Comparison of ENCODE assay signal across 8 cellular contexts in the genomic region with DNA sequence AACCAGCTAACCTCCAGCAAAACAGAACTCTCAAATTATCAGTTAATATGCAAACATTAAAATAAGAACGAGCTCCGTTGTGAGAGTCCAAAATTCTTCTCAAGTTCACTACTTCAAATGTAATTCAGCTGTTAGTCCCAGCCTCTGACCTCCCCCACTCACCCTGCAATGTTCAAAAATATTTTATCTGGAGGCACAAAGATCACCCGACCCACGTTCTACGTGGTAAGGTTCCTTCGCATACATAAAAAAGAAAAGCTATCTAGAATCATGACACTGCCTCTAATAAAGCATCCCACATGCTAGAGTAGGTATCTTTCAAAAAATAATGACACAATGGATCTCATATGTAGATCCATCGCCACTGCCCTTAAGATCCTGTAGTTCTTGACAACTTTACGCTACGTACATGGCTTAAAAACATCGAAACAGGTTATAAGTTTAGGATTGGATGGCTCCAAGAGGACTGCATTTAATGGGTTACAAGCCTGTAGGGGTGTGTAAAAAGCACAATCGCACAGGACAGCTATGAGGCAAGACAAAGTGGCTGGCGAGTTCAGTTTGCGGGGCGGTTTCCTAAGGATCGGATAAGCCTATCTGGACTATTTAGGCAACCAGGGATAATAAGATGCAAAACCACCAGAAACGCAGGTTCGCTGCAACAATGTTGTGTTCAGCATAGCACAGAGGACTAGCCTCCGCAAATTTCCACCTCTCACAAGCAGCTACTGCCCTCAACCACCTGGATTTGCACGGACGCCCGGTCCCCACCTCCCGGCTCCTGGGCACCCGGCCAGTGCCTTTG. TPM values are rescaled to one million over a fixed set of nuclear protein-coding genes. Genes with fewer than 3 reads are reported as not detected.
DNase-seq lines count a peak whose midpoint lies in the region; ATAC-seq and TF ChIP-seq lines count a peak whose summit lies in the region.

No MANE protein-coding gene starts in this region.

- H3K4me3 ChIP-seq in HUES6 (ENCODE audit: low read depth, low read length) (peak overlapping the region; percentile 100), right atrium auricular region (peak overlapping the region; percentile 71 to 85), skeletal muscle satellite cell (ENCODE audit: low read length) (peak overlapping the region; percentile 94)

- H3K9me3 ChIP-seq in HUES6 (ENCODE audit: control insufficient read depth, insufficient read depth, low read depth, low read length) = no peaks in the 10 kb centered on the region
- H3K9me3 ChIP-seq in right atrium auricular region = no peaks in the 10 kb centered on the region
- H3K9me3 ChIP-seq in skeletal muscle satellite cell (replicated peaks; ENCODE audit: low read length) = no peaks in the 10 kb centered on the region

- no peak for TF ChIP-seq CTCF in right atrium auricular region (IDR thresholded peaks at IDR 0.05)

- peak; percentile 21 for ATAC-seq in GM21423 (IDR thresholded peaks at IDR 0.05; ENCODE audit: unreplicated experiment)
- peak; percentile 48 to 49 for ATAC-seq in activated naive CD4-positive, alpha-beta T cell treated with anti-CD3 and anti-CD28 coated beads, Interleukin-2, amount 50 U/mL, for 72 hours

- H3K27ac Mint-ChIP-seq in activated naive CD4-positive, alpha-beta T cell treated with anti-CD3 and anti-CD28 coated beads, Interleukin-2, amount 50 U/mL, for 72 hours = peak overlapping the region; percentile 73 to 96

- H3K27me3 ChIP-seq in HUES6 (ENCODE audit: control insufficient read depth, insufficient read depth, low read length) (no peaks in the 10 kb centered on the region), right atrium auricular region (no peaks in the 10 kb centered on the region), skeletal muscle satellite cell (ENCODE audit: control insufficient read depth, insufficient read depth, low read length) (no peaks in the 10 kb centered on the region)

- H3K9ac ChIP-seq in HUES6 (ENCODE audit: low read length) (peak overlapping the region; percentile 99), skeletal muscle satellite cell (ENCODE audit: low read depth, low read length) (peak overlapping the region; percentile 98)

- H3K36me3 ChIP-seq in HUES6 (ENCODE audit: control insufficient read depth, insufficient read depth, low read length) (peaks cover 18% of the 10 kb centered on the region), right atrium auricular region (peaks cover 19% of the 10 kb centered on the region), skeletal muscle satellite cell (ENCODE audit: insufficient read depth, low read length) (peaks cover 20% of the 10 kb centered on the region)

- H3K27ac ChIP-seq in HUES6 (ENCODE audit: low read depth, low read length) (peak overlapping the region; percentile 91; the same call in 1 of the 2 replicates), right atrium auricular region (peak overlapping the region; percentile 97 to 99)

- H3K36me3 Mint-ChIP-seq in activated naive CD4-positive, alpha-beta T cell treated with anti-CD3 and anti-CD28 coated beads, Interleukin-2, amount 50 U/mL, for 72 hours = peaks cover 26 to 33% of the 10 kb centered on the region in 2 donors

- DNase-seq in GM03348 (ENCODE audit: low spot score) = peak; percentile 42
- no peak for DNase-seq in activated naive CD4-positive, alpha-beta T cell treated with anti-CD3 and anti-CD28 coated beads, Interleukin-2, amount 50 U/mL, for 72 hours (ENCODE audit: low spot score in 2 of 2)
- peak; percentile 64 for DNase-seq in right atrium auricular region (ENCODE audit: low spot score)
- no peak for DNase-seq in stimulated activated CD4-positive, alpha-beta T cell treated with anti-CD3 and anti-CD28 coated beads, Interleukin-1b, Interleukin-23, amount 100 ng/mL, for 48 hours
- DNase-seq in GOT3 (lab: John Stamatoyannopoulos, UW) = no peak

- H3K9me3 Mint-ChIP-seq in activated naive CD4-positive, alpha-beta T cell treated with anti-CD3 and anti-CD28 coated beads, Interleukin-2, amount 50 U/mL, for 72 hours = no peaks in the 10 kb centered on the region

- peak overlapping the region; percentile 84 for H3K4me2 ChIP-seq in skeletal muscle satellite cell (ENCODE audit: low read length)

- H3K4me1 ChIP-seq in HUES6 (ENCODE audit: control insufficient read depth, insufficient read depth, low read length) (peaks cover 13% of the 10 kb centered on the region), right atrium auricular region (peaks cover 0 to 38% of the 10 kb centered on the region in 2 donors), skeletal muscle satellite cell (ENCODE audit: control insufficient read depth, insufficient read depth, low read length) (peaks cover 15% of the 10 kb centered on the region)

RNA-seq across cellular contexts. Expression of gene CLK4, which starts 1.0 kb away (rescaled TPM):
- 10 to 100 TPM; 24.4 to 37.8 TPM for total RNA-seq in activated naive CD4-positive, alpha-beta T cell treated with anti-CD3 and anti-CD28 coated beads, Interleukin-2, amount 50 U/mL, for 72 hours
- total RNA-seq in right atrium auricular region = 10 to 100 TPM in 1 of 2 donors, 1 to 10 TPM in 1; 9.6 to 17.3 TPM
- total RNA-seq in skeletal muscle satellite cell (2012; rRNA removed) = 26.2 and 35.7 TPM in 2 replicates

RNA-seq across cellular contexts. Expression of gene COL23A1, which starts 35.7 kb away (rescaled TPM):
- under 1 TPM; 0.14 to 0.20 TPM for total RNA-seq in activated naive CD4-positive, alpha-beta T cell treated with anti-CD3 and anti-CD28 coated beads, Interleukin-2, amount 50 U/mL, for 72 hours
- total RNA-seq in right atrium auricular region = 1 to 10 TPM; 5.7 to 6.8 TPM
- 0.22 and 0.25 TPM in 2 replicates for total RNA-seq in skeletal muscle satellite cell (2012; rRNA removed)

Comparison
In these comparisons a context has a peak if more than half of its experiments do, and no peak if none do; other contexts are left out.
1. DNase-seq: peak in GM03348 (single experiment) and right atrium auricular region (single experiment); none in activated naive CD4-positive, alpha-beta T cell treated with anti-CD3 and anti-CD28 coated beads, Interleukin-2, amount 50 U/mL, for 72 hours (0 of 2), stimulated activated CD4-positive, alpha-beta T cell treated with anti-CD3 and anti-CD28 coated beads, Interleukin-1b, Interleukin-23, amount 100 ng/mL, for 48 hours (single experiment) and GOT3 (single experiment).
2. RNA of gene COL23A1, which starts 35.7 kb away (total RNA-seq): 5.7 to 6.8 TPM in right atrium auricular region; 0.14 to 0.20 TPM in activated naive CD4-positive, alpha-beta T cell treated with anti-CD3 and anti-CD28 coated beads, Interleukin-2, amount 50 U/mL, for 72 hours; every median in the first group is over 4 times any median in the second.
3. Peak in every context shown above with its lines, with median percentiles within 50 percentile points of each other: H3K4me3 ChIP-seq.